In the genomic region with DNA sequence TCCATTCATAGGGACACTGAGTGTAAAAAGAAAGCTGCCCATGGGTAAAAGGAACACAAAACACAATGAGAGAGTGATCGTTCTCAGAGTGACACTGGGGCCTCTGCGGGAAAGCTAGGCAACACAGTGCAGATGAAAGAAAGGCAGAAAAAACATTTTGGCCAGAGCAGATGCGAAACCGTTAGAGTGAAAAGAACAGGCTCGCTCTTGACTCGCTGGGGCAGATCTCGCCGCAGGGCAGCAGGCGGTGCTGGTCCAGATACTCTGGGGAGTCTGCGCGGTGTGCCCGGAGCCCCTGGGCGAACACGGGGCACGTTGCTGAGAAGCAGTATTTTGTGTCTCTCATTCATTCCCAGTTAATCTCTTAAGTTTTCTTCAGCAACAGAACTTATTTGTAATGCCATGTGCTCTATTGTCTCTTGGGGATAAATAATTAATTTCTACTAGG, we compare ENCODE assay signal across 19 cellular contexts.
A peak's percentile ranks its signal among the peaks of the same experiment; 100 is the strongest.
DNase-seq lines count a peak whose midpoint lies in the region; ATAC-seq and TF ChIP-seq lines count a peak whose summit lies in the region.
"Had no signal": no experiment of that assay in that cellular context is flagged by ENCODE, and none has a peak within 500 bp of the region (broad histone marks: within the 10 kb centered on the region; RNA-seq: fewer than 3 reads in every experiment).

No MANE protein-coding gene starts in this region.

- ATAC-seq in gastrocnemius medialis (no peak), GM21447 (IDR thresholded peaks at IDR 0.05; ENCODE audit: unreplicated experiment) (no peak)
- no peak for ATAC-seq in stimulated activated naive CD8-positive, alpha-beta T cell treated with anti-CD3 and anti-CD28 coated beads, Interleukin-15, Interleukin-2, amounts not matched to agents 100 U/mL and 50 U/mL, for 24 hours
- ATAC-seq in activated CD4-positive, alpha-beta T cell treated with anti-CD3 and anti-CD28 coated beads for 36 hours = no peak
- ATAC-seq: activated CD8-positive, alpha-beta memory T cell treated with anti-CD3 and anti-CD28 coated beads, Interleukin-2, amount 10 ng/mL, durations not matched to agents 7 days and 5 days; activated naive CD4-positive, alpha-beta T cell treated with anti-CD3 and anti-CD28 coated beads, Interleukin-2, amount 50 U/mL, for 72 hours had no signal

- DNase-seq in anterior cingulate cortex (lab: John Stamatoyannopoulos, UW) (peak in 37 of 58 donors; percentile 13 to 74 (median 42)), chondrocyte (ENCODE audit: low spot score) (no peak), hepatocyte (ENCODE audit: low spot score) (no peak), gastrocnemius medialis (peak in 1 of 2 donors; percentile 47), NCI-H510A (lab: John Stamatoyannopoulos, UW) (no peak)
- no peak for DNase-seq in stimulated activated naive CD8-positive, alpha-beta T cell treated with anti-CD3 and anti-CD28 coated beads, Interleukin-15, Interleukin-2, amounts not matched to agents 100 U/mL and 50 U/mL, for 24 hours
- no peak for DNase-seq in activated CD4-positive, alpha-beta T cell treated with anti-CD3 and anti-CD28 coated beads for 36 hours
- DNase-seq: activated CD4-positive, alpha-beta T cell treated with anti-CD3 and anti-CD28 coated beads for 48 hours; activated CD8-positive, alpha-beta memory T cell treated with anti-CD3 and anti-CD28 coated beads, Interleukin-2, amount 10 ng/mL, durations not matched to agents 7 days and 5 days; HCEC 1CT; NCI-H1105; NCI-H524 treated with DMSO at 0.1 percent for 48 hours; SHP77; stimulated activated CD4-positive, alpha-beta T cell treated with anti-CD3 and anti-CD28 coated beads, Interleukin-4, amount 100 ng/mL, for 24 hours; T-helper 1 cell had no signal

- no peaks in the 10 kb centered on the region for H3K79me2 ChIP-seq in hepatocyte

- in situ Hi-C loops in gastrocnemius medialis (cut with MboI; ENCODE audit: low sequenced_read_pairs in 4 of 4) = loop anchor here in 1 of 4 donors (5.0 kb wide), 1 partner anchor 677 kb away; no protein-coding TSS in a partner anchor

- H3K9me3 ChIP-seq in hepatocyte (ENCODE audit: low read depth) (no peaks in the 10 kb centered on the region), gastrocnemius medialis (no peaks in the 10 kb centered on the region)

- WGBS in hepatocyte (ENCODE audit: low lambda C conversion rate, missing lambda C conversion rate) = 94% methylated on average over 15 of the region's 15 CpGs

- H3K27me3 ChIP-seq in hepatocyte (no peaks in the 10 kb centered on the region), gastrocnemius medialis (no peaks in the 10 kb centered on the region)

- no peak overlapping the region for H2AFZ ChIP-seq in hepatocyte

- no peak overlapping the region for H3K4me2 ChIP-seq in hepatocyte

- peak; percentile 18 for TF ChIP-seq CTCF in chondrocyte (IDR thresholded peaks at IDR 0.05)
- TF ChIP-seq CTCF in hepatocyte (IDR thresholded peaks at IDR 0.05; ENCODE audit: poor library complexity) = no peak
- TF ChIP-seq CTCF in gastrocnemius medialis (IDR thresholded peaks at IDR 0.05 in 4 of 5, conservative IDR thresholded peaks at IDR 0.05 in 1 of 5) = no peak

- no peaks in the 10 kb centered on the region for H3K9me2 ChIP-seq in hepatocyte (replicated peaks; ENCODE audit: insufficient read depth)

- H3K27ac ChIP-seq in hepatocyte (peak overlapping the region; percentile 79), gastrocnemius medialis (peak overlapping the region; percentile 84 to 96 (median 89))

- POLR2A ChIA-PET in activated CD4-positive, alpha-beta T cell treated with anti-CD3 and anti-CD28 coated beads for 36 hours (lab: Charles Lee) = no interaction called here

- TF ChIP-seq POLR2A in gastrocnemius medialis (IDR thresholded peaks at IDR 0.05) = no peak

- H3K4me1 ChIP-seq in hepatocyte (ENCODE audit: insufficient read depth) (peaks cover 4% of the 10 kb centered on the region), gastrocnemius medialis (peaks cover 44 to 54% of the 10 kb centered on the region in 2 donors)

- intact Hi-C loops in gastrocnemius medialis (cut with DNase I; ENCODE audit: low total_unique reads) = loop anchor here (1.0 to 2.0 kb wide), 3 partner anchors 10 to 683 kb away; no protein-coding TSS in a partner anchor
- intact Hi-C loops in activated CD4-positive, alpha-beta T cell treated with anti-CD3 and anti-CD28 coated beads for 36 hours (cut with DNase I, micrococcal nuclease) = no loop called here

- no peaks in the 10 kb centered on the region for H3K36me3 ChIP-seq in hepatocyte (replicated peaks; ENCODE audit: insufficient read depth, low read depth)
- H3K36me3 ChIP-seq in gastrocnemius medialis = no peaks in the 10 kb centered on the region

- no peak overlapping the region for H3K4me3 ChIP-seq in hepatocyte
- H3K4me3 ChIP-seq in gastrocnemius medialis = no peak overlapping the region

- H3K9me3 Mint-ChIP-seq in chondrocyte (ENCODE audit: low read depth) = no peaks in the 10 kb centered on the region
- no peaks in the 10 kb centered on the region for H3K9me3 Mint-ChIP-seq in activated CD4-positive, alpha-beta T cell treated with anti-CD3 and anti-CD28 coated beads for 36 hours (ENCODE audit: low read depth)
- H3K9me3 Mint-ChIP-seq: activated T-helper 1 cell treated with anti-CD3 and anti-CD28 coated beads, Interleukin-12 subunit alpha, Interleukin-12 subunit beta, Interleukin-2, Interleukin-4 antibody, amounts not matched to agents 30 ng/mL and 10 ng/mL and 1 ng/mL, durations not matched to agents 14 hours and 24 hours and 36 hours; nephron had no signal

- peak overlapping the region; percentile 41 for H3K4me3 Mint-ChIP-seq in chondrocyte (ENCODE audit: unreplicated experiment)
- H3K4me3 Mint-ChIP-seq in activated CD4-positive, alpha-beta T cell treated with anti-CD3 and anti-CD28 coated beads for 36 hours = no peak overlapping the region
- H3K4me3 Mint-ChIP-seq: activated CD8-positive, alpha-beta memory T cell treated with anti-CD3 and anti-CD28 coated beads, Interleukin-2, amount 10 ng/mL, durations not matched to agents 7 days and 5 days; activated T-helper 1 cell treated with anti-CD3 and anti-CD28 coated beads, Interleukin-12 subunit alpha, Interleukin-12 subunit beta, Interleukin-2, Interleukin-4 antibody, amounts not matched to agents 30 ng/mL and 10 ng/mL and 1 ng/mL, durations not matched to agents 14 hours and 24 hours and 36 hours; nephron had no signal

- H4K20me1 ChIP-seq in hepatocyte (ENCODE audit: insufficient read depth, poor library complexity, severe bottlenecking) = no peaks in the 10 kb centered on the region

- CTCF ChIA-PET in activated CD4-positive, alpha-beta T cell treated with anti-CD3 and anti-CD28 coated beads for 36 hours (lab: Charles Lee) = no interaction called here

- H3K27me3 Mint-ChIP-seq in chondrocyte (ENCODE audit: low read depth) = no peaks in the 10 kb centered on the region
- H3K27me3 Mint-ChIP-seq in activated CD4-positive, alpha-beta T cell treated with anti-CD3 and anti-CD28 coated beads for 36 hours = peaks cover 5% of the 10 kb centered on the region
- H3K27me3 Mint-ChIP-seq: activated CD8-positive, alpha-beta memory T cell treated with anti-CD3 and anti-CD28 coated beads, Interleukin-2, amount 10 ng/mL, durations not matched to agents 7 days and 5 days had no signal

- H3K36me3 Mint-ChIP-seq in chondrocyte (ENCODE audit: low read depth) = no peaks in the 10 kb centered on the region
- no peaks in the 10 kb centered on the region for H3K36me3 Mint-ChIP-seq in activated CD4-positive, alpha-beta T cell treated with anti-CD3 and anti-CD28 coated beads for 36 hours (ENCODE audit: low read depth)
- H3K36me3 Mint-ChIP-seq: activated CD8-positive, alpha-beta memory T cell treated with anti-CD3 and anti-CD28 coated beads, Interleukin-2, amount 10 ng/mL, durations not matched to agents 7 days and 5 days had no signal

- H3K27ac Mint-ChIP-seq in chondrocyte (ENCODE audit: unreplicated experiment) = no peak overlapping the region
- H3K27ac Mint-ChIP-seq in activated CD4-positive, alpha-beta T cell treated with anti-CD3 and anti-CD28 coated beads for 36 hours = no peak overlapping the region
- H3K27ac Mint-ChIP-seq: activated CD8-positive, alpha-beta memory T cell treated with anti-CD3 and anti-CD28 coated beads, Interleukin-2, amount 10 ng/mL, durations not matched to agents 7 days and 5 days; activated naive CD4-positive, alpha-beta T cell treated with anti-CD3 and anti-CD28 coated beads, Interleukin-2, amount 50 U/mL, for 72 hours; activated T-helper 1 cell treated with anti-CD3 and anti-CD28 coated beads, Interleukin-12 subunit alpha, Interleukin-12 subunit beta, Interleukin-2, Interleukin-4 antibody, amounts not matched to agents 30 ng/mL and 10 ng/mL and 1 ng/mL, durations not matched to agents 14 hours and 24 hours and 36 hours had no signal

- peaks cover 27% of the 10 kb centered on the region for H3K4me1 Mint-ChIP-seq in chondrocyte (ENCODE audit: low read depth)
- no peaks in the 10 kb centered on the region for H3K4me1 Mint-ChIP-seq in activated CD4-positive, alpha-beta T cell treated with anti-CD3 and anti-CD28 coated beads for 36 hours
- H3K4me1 Mint-ChIP-seq: activated CD8-positive, alpha-beta memory T cell treated with anti-CD3 and anti-CD28 coated beads, Interleukin-2, amount 10 ng/mL, durations not matched to agents 7 days and 5 days had no signal

Comparison
In these comparisons a context has a peak if more than half of its experiments do, and no peak if none do; other contexts are left out.
1. DNase-seq: peak in anterior cingulate cortex (37 of 58); none in chondrocyte (single experiment), hepatocyte (single experiment), stimulated activated naive CD8-positive, alpha-beta T cell treated with anti-CD3 and anti-CD28 coated beads, Interleukin-15, Interleukin-2, amounts not matched to agents 100 U/mL and 50 U/mL, for 24 hours (single experiment), activated CD4-positive, alpha-beta T cell treated with anti-CD3 and anti-CD28 coated beads for 36 hours (single experiment) and NCI-H510A (single experiment).